ENCODE assay signal across 19 cellular contexts in genomic region chr7:8500286-8500685, GRCh38.
"Had no signal": no experiment of that assay in that cellular context is flagged by ENCODE, and none has a peak within 500 bp of the region (broad histone marks: within the 10 kb centered on the region; RNA-seq: fewer than 3 reads in every experiment).

No MANE protein-coding gene starts in this region.

- H3K36me3 Mint-ChIP-seq: mesothelial cell of epicardium had no signal

- H3K27me3 Mint-ChIP-seq: activated B cell treated with CpG ODN at 0.5 μM for 24 hours; activated CD8-positive, alpha-beta T cell treated with anti-CD3 and anti-CD28 coated beads for 36 hours; activated T-cell treated with anti-CD3 and anti-CD28 coated beads, Interleukin-2, amount 50 U/mL, for 24 hours; central memory CD8-positive, alpha-beta T cell had no signal

- H3K36me3 ChIP-seq: brain microvascular endothelial cell had no signal

- H3K27me3 ChIP-seq: brain microvascular endothelial cell had no signal

- H3K4me3 ChIP-seq: lung had no signal

- H3K4me3 Mint-ChIP-seq: activated B cell treated with CpG ODN at 0.5 μM for 24 hours; activated CD8-positive, alpha-beta T cell treated with anti-CD3 and anti-CD28 coated beads for 36 hours; activated T-cell treated with anti-CD3 and anti-CD28 coated beads, Interleukin-2, amount 50 U/mL, for 24 hours; central memory CD8-positive, alpha-beta T cell; mesothelial cell of epicardium had no signal

- H3K9me3 Mint-ChIP-seq: activated B cell treated with CpG ODN at 0.5 μM for 24 hours; activated T-cell treated with anti-CD3 and anti-CD28 coated beads, Interleukin-2, amount 50 U/mL, for 24 hours; activated T-helper 2 cell treated with anti-CD3 and anti-CD28 coated beads, Interferon-gamma antibody, Interleukin-2, Interleukin-4, amounts not matched to agents 10 μg/mL and 5 μg/mL and 100 μg/mL, durations not matched to agents 14 hours and 24 hours and 36 hours; mesothelial cell of epicardium had no signal

- H3K27ac ChIP-seq: brain microvascular endothelial cell had no signal

- H3K4me1 Mint-ChIP-seq: activated B cell treated with CpG ODN at 0.5 μM for 24 hours; central memory CD8-positive, alpha-beta T cell; mesothelial cell of epicardium had no signal

- DNase-seq: activated B cell treated with CpG ODN at 0.5 μM for 24 hours; activated CD4-positive, alpha-beta T cell treated with anti-CD3 and anti-CD28 coated beads for 48 hours; activated CD8-positive, alpha-beta T cell treated with anti-CD3 and anti-CD28 coated beads for 36 hours; activated naive CD4-positive, alpha-beta T cell treated with Interleukin-2 at 50 U/mL for 16 hours; activated T-cell treated with anti-CD3 and anti-CD28 coated beads, Interleukin-2, amount 50 U/mL, for 24 hours; brain microvascular endothelial cell; cortex of kidney; erythroblast; occipital lobe; stimulated activated CD4-positive, alpha-beta T cell treated with anti-CD3 and anti-CD28 coated beads, Interleukin-12 subunit alpha, Interleukin-12 subunit beta, amount 100 ng/mL, for 4 hours; stimulated activated CD4-positive, alpha-beta T cell treated with anti-CD3 and anti-CD28 coated beads, Interleukin-1b, Interleukin-23, amount 100 ng/mL, for 48 hours; stimulated activated CD8-positive, alpha-beta memory T cell treated with anti-CD3 and anti-CD28 coated beads, Interleukin-4, amount 100 ng/mL, for 48 hours; stimulated activated naive CD4-positive, alpha-beta T cell treated with Interleukin-2 at 50 U/mL for 16 hours; trophoblast cell had no signal

- H3K27ac Mint-ChIP-seq: activated B cell treated with CpG ODN at 0.5 μM for 24 hours; activated CD8-positive, alpha-beta T cell treated with anti-CD3 and anti-CD28 coated beads for 36 hours; activated T-cell treated with anti-CD3 and anti-CD28 coated beads, Interleukin-2, amount 50 U/mL, for 24 hours; activated T-helper 2 cell treated with anti-CD3 and anti-CD28 coated beads, Interferon-gamma antibody, Interleukin-2, Interleukin-4, amounts not matched to agents 10 μg/mL and 5 μg/mL and 100 μg/mL, durations not matched to agents 14 hours and 24 hours and 36 hours; mesothelial cell of epicardium had no signal

- ATAC-seq: activated CD8-positive, alpha-beta T cell treated with anti-CD3 and anti-CD28 coated beads for 36 hours; left lobe of liver had no signal
